In the genomic region with DNA sequence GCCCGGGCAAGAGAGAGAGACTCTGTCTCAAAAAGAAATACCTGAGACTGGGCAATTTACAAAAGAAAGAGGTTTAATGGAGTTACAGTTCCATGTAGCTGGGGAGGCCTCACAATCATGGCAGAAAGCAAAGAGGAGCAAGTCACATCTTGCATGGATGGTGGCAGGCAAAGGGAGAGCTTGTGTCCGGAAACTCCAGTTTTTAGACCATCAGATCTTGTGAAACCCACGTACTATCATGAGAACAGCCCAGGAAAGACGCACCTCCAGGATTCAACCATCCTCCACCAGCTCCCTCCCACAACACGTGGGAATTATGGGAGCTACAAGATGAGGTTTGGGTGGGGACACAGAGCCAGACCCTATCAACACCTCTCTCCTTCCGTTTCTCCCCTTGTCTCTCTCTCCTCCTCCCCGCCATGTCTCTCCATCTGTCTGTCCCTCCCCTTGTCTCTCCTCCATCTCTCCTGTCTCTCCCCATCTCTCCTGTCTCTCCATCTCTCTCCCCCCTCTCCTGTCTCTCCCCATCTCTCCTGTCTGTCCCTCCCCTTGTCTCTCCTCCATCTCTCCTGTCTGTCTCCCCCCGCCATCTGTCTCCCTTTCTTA, we compare ENCODE assay signal across 1 cellular context.
TF ChIP-seq lines count a peak whose summit lies in the region.

No MANE protein-coding gene starts in this region.

TF ChIP-seq in HEK293, 187 proteins besides CTCF, POLR2A, EP300 and RAD21 (continued from another document):
- TF ChIP-seq PATZ1 (tag by site-specific recombination; IDR thresholded peaks at IDR 0.05): peak; percentile 54
- TF ChIP-seq SP2 (tag by site-specific recombination; IDR thresholded peaks at IDR 0.05): peak; percentile 46
- no peak for TF ChIP-seq ZBTB21 (tag by site-specific recombination; IDR thresholded peaks at IDR 0.05)
- TF ChIP-seq, protein P1, sequence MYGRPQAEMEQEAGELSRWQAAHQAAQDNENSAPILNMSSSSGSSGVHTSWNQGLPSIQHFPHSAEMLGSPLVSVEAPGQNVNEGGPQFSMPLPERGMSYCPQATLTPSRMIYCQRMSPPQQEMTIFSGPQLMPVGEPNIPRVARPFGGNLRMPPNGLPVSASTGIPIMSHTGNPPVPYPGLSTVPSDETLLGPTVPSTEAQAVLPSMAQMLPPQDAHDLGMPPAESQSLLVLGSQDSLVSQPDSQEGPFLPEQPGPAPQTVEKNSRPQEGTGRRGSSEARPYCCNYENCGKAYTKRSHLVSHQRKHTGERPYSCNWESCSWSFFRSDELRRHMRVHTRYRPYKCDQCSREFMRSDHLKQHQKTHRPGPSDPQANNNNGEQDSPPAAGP (tag by site-specific recombination; IDR thresholded peaks at IDR 0.05): 0 out of 2 replicates have a peak, but pooled peaks have one; percentile 6
- peak; percentile 92 for TF ChIP-seq ZNF366 (tag by site-specific recombination; conservative IDR thresholded peaks at IDR 0.05)
- TF ChIP-seq ZNF398 (tag by site-specific recombination; IDR thresholded peaks at IDR 0.05): peak; percentile 81
- TF ChIP-seq HIC1 (tag by site-specific recombination; IDR thresholded peaks at IDR 0.05): no peak
- TF ChIP-seq ZNF76 (tag by site-specific recombination; IDR thresholded peaks at IDR 0.05; ENCODE audit: borderline replicate concordance, low read depth): peak; percentile 59
- TF ChIP-seq ZNF274 (IDR thresholded peaks at IDR 0.05; ENCODE audit: low read length): no peak
- TF ChIP-seq ZNF274 (tag by site-specific recombination; IDR thresholded peaks at IDR 0.05; ENCODE audit: borderline replicate concordance): no peak
- TF ChIP-seq, protein P2, sequence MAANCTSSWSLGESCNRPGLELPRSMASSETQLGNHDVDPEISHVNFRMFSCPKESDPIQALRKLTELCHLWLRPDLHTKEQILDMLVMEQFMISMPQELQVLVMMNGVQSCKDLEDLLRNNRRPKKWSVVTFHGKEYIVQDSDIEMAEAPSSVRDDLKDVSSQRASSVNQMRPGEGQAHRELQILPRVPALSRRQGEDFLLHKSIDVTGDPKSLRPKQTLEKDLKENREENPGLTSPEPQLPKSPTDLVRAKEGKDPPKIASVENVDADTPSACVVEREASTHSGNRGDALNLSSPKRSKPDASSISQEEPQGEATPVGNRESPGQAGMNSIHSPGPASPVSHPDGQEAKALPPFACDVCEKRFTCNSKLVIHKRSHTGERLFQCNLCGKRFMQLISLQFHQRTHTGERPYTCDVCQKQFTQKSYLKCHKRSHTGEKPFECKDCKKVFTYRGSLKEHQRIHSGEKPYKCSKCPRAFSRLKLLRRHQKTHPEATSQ (tag by site-specific recombination; IDR thresholded peaks at IDR 0.05): peak; percentile 93
- TF ChIP-seq, protein P3, sequence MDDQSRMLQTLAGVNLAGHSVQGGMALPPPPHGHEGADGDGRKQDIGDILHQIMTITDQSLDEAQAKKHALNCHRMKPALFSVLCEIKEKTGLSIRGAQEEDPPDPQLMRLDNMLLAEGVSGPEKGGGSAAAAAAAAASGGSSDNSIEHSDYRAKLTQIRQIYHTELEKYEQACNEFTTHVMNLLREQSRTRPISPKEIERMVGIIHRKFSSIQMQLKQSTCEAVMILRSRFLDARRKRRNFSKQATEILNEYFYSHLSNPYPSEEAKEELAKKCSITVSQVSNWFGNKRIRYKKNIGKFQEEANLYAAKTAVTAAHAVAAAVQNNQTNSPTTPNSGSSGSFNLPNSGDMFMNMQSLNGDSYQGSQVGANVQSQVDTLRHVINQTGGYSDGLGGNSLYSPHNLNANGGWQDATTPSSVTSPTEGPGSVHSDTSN (CRISPR knock-in tag; IDR thresholded peaks at IDR 0.05): no peak
- TF ChIP-seq PRDM10 (tag by site-specific recombination; IDR thresholded peaks at IDR 0.05): peak; percentile 85
- no peak for TF ChIP-seq ZEB2 (tag by site-specific recombination; IDR thresholded peaks at IDR 0.05)
- peak; percentile 2 for TF ChIP-seq ZBTB26 (tag by site-specific recombination; optimal IDR thresholded peaks at IDR 0.05)
- TF ChIP-seq SP3 (tag by site-specific recombination; IDR thresholded peaks at IDR 0.05): 0 out of 2 replicates have a peak, but pooled peaks have one; percentile 35
- no peak for TF ChIP-seq ZNF600 (tag by site-specific recombination; IDR thresholded peaks at IDR 0.05)
TF ChIP-seq in HEK293: peak in this region for 11.
